Comparison of ENCODE assay signal across 12 cellular contexts in genomic region chr9:72351538-72352453, GRCh38. TPM values are rescaled to one million over a fixed set of nuclear protein-coding genes. Genes with fewer than 3 reads are reported as not detected.
DNase-seq lines count a peak whose midpoint lies in the region; ATAC-seq and TF ChIP-seq lines count a peak whose summit lies in the region.
"Had no signal": no experiment of that assay in that cellular context is flagged by ENCODE, and none has a peak within 500 bp of the region (broad histone marks: within the 10 kb centered on the region; RNA-seq: fewer than 3 reads in every experiment).

No MANE protein-coding gene starts in this region.

- H3K27me3 Mint-ChIP-seq in Calu3 (ENCODE audit: unreplicated experiment): no peaks in the 10 kb centered on the region
- H3K27me3 Mint-ChIP-seq: T-cell had no signal

- DNase-seq in activated CD4-positive, CD25-positive, alpha-beta regulatory T cell treated with anti-CD3 and anti-CD28 coated beads, Interleukin-2, amount 50 U/mL, for 72 hours: no peak
- DNase-seq in RWPE2 (ENCODE audit: low spot score) (no peak), fibroblast of mammary gland (ENCODE audit: low read depth) (peak; percentile 90), sigmoid colon (peak; percentile 70), NCI-H1694 treated with DMSO at 0.1 percent for 48 hours (lab: John Stamatoyannopoulos, UW) (no peak), Calu3 (no peak)
- no peak for DNase-seq in activated effector memory CD4-positive, alpha-beta T cell treated with Interleukin-2 at 50 U/mL for 16 hours
- DNase-seq: ACHN; activated CD8-positive, alpha-beta memory T cell treated with anti-CD3 and anti-CD28 coated beads, Interleukin-2, amount 50 U/mL, for 4 hours; NCI-H526; T-cell had no signal

- 89 to 91% methylated on average over 15 of the region's 15 CpGs for WGBS in sigmoid colon, 2 donors

- H3K4me3 Mint-ChIP-seq in Calu3 (ENCODE audit: low read depth, unreplicated experiment): no peak overlapping the region
- H3K4me3 Mint-ChIP-seq: T-cell had no signal

- H3K27me3 ChIP-seq in RWPE2 (ENCODE audit: insufficient read depth, poor library complexity, severe bottlenecking) (no peaks in the 10 kb centered on the region), sigmoid colon (no peaks in the 10 kb centered on the region)

- H3K4me3 ChIP-seq in RWPE2 (ENCODE audit: severe bottlenecking): no peak overlapping the region
- no peak overlapping the region for H3K4me3 ChIP-seq in fibroblast of mammary gland (ENCODE audit: control insufficient read depth, low read depth, low read length)
- H3K4me3 ChIP-seq in sigmoid colon: no peak overlapping the region

- H3K4me1 ChIP-seq in RWPE2 (ENCODE audit: insufficient read depth, poor library complexity, severe bottlenecking) (peaks cover 6% of the 10 kb centered on the region), sigmoid colon (peaks cover 0 to 31% (median 19%) of the 10 kb centered on the region in 4 donors)

- H3K27ac Mint-ChIP-seq in Calu3 (ENCODE audit: unreplicated experiment): no peak overlapping the region

- peak in 1 of 2 donors; percentile 20 for TF ChIP-seq POLR2A in sigmoid colon (IDR thresholded peaks at IDR 0.05)

- TF ChIP-seq CTCF in RWPE2 (IDR thresholded peaks at IDR 0.05; ENCODE audit: poor library complexity, severe bottlenecking) (no peak), fibroblast of mammary gland (conservative IDR thresholded peaks at IDR 0.05; ENCODE audit: control insufficient read depth, insufficient read depth, low read depth, low read length) (no peak), sigmoid colon (IDR thresholded peaks at IDR 0.05) (no peak), Calu3 (IDR thresholded peaks at IDR 0.05; ENCODE audit: unreplicated experiment) (no peak)

- CTCF ChIA-PET in Calu3 (lab: Charles Lee): interaction anchor here (0.6 kb wide), 1 partner anchor 320 kb away, joined by 3 read pairs; no protein-coding TSS in a partner anchor

- peaks cover 46% of the 10 kb centered on the region for H3K36me3 Mint-ChIP-seq in Calu3 (ENCODE audit: insufficient read depth, unreplicated experiment)

- no peak for TF ChIP-seq EP300 in sigmoid colon (IDR thresholded peaks at IDR 0.05)

- peaks cover 37% of the 10 kb centered on the region for H3K36me3 ChIP-seq in RWPE2 (ENCODE audit: low read depth)
- H3K36me3 ChIP-seq in sigmoid colon: peaks cover 22 to 33% (median 23%) of the 10 kb centered on the region in 4 donors

- no peaks in the 10 kb centered on the region for H3K9me3 Mint-ChIP-seq in Calu3 (ENCODE audit: low read depth, unreplicated experiment)
- H3K9me3 Mint-ChIP-seq: T-cell had no signal

- no TSS peak for BruUV-seq in Calu3 (replicated peaks; lab: Mats Ljungman, UMichigan)

- H3K4me1 Mint-ChIP-seq in Calu3 (ENCODE audit: low read depth, unreplicated experiment): peaks cover 27% of the 10 kb centered on the region

- intact Hi-C loops in sigmoid colon (cut with DNase I): no loop called here
- intact Hi-C loops in Calu3 (cut with micrococcal nuclease; ENCODE audit: unreplicated experiment): loop anchor here (5.0 kb wide), 1 partner anchor 439 kb away; the partner anchor contains the start of genes ABHD17B and C9orf85

- ATAC-seq in activated CD4-positive, CD25-positive, alpha-beta regulatory T cell treated with anti-CD3 and anti-CD28 coated beads, Interleukin-2, amount 50 U/mL, for 24 hours: peak; percentile 59 to 80
- peak; percentile 89 for ATAC-seq in RWPE2 (ENCODE audit: low read depth)
- ATAC-seq: T-cell had no signal

- peak overlapping the region; percentile 2 for H3K27ac ChIP-seq in RWPE2 (ENCODE audit: poor library complexity, severe bottlenecking)
- no peak overlapping the region for H3K27ac ChIP-seq in sigmoid colon

- no peaks in the 10 kb centered on the region for H3K9me3 ChIP-seq in RWPE2 (ENCODE audit: severe bottlenecking)
- H3K9me3 ChIP-seq in sigmoid colon: no peaks in the 10 kb centered on the region

RNA-seq across cellular contexts. Expression of gene ZFAND5, which starts 13.2 kb away (rescaled TPM):
- total RNA-seq in sigmoid colon (100 to 1,000 TPM; 126 to 307 (median 177) TPM), Calu3 (2022) (113 and 115 TPM in 2 replicates)
- polyA plus RNA-seq in sigmoid colon: 10 to 100 TPM; 49.5 to 78.3 (median 78.1) TPM

Comparison
In these comparisons a context has a peak if more than half of its experiments do, and no peak if none do; other contexts are left out.
1. DNase-seq: peak in fibroblast of mammary gland (single experiment) and sigmoid colon (single experiment); none in activated CD4-positive, CD25-positive, alpha-beta regulatory T cell treated with anti-CD3 and anti-CD28 coated beads, Interleukin-2, amount 50 U/mL, for 72 hours (single experiment), RWPE2 (single experiment), NCI-H1694 treated with DMSO at 0.1 percent for 48 hours (single experiment), Calu3 (single experiment) and activated effector memory CD4-positive, alpha-beta T cell treated with Interleukin-2 at 50 U/mL for 16 hours (single experiment).